ENCODE assay signal across 16 cellular contexts in the genomic region with DNA sequence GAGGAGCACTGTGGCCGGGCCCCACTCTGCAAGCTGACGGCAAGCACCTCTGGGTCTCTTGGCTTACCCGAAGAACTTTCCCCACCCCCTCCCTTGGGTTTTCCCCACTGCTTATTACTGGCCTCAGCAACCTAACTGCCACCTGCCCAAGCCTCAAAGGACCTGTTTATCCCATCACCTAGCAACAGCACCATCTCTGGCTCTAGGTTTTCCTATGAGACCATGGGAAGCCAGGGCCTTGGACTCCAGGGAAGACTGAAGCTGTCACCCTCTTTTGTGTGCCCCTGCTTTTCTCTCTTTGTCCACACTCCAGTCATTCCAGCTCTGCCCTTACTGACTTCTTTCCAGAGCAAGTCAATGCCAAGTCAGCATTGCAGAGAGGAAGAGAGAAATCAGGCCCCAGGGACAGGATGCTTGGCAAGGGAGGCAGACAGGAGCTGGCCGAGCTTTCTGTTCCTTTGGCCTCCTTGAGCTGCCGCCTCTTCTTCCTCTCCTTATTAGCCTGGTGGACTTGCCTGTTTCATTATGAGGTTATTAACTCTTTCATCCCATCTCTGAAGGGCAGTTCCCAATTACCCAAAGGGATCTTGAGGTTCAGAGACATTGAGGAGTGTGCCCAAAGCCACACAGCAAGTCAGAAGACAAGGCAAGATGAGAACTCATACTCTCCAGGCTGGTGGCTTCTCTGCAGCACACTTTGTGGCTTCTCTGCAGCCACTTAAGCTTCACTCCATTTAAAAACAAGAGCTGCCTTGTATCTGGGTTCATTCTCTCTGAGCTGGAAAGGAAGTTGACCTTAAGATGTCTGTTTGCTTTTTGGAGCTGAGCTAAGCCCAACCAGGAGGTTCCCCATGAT.
DNase-seq lines count a peak whose midpoint lies in the region; ATAC-seq lines count a peak whose summit lies in the region.
"Had no signal": no experiment of that assay in that cellular context is flagged by ENCODE, and none has a peak within 500 bp of the region (broad histone marks: within the 10 kb centered on the region; RNA-seq: fewer than 3 reads in every experiment).

A gene (minus strand): TSS at position 51 of the 856 bp plus-strand sequence. CDS start 206 bp downstream, outside the sequence.

- DNase-seq in DMS153 treated with DMSO at 0.1 percent for 48 hours (lab: John Stamatoyannopoulos, UW; ENCODE audit: unreplicated experiment) (peak; percentile 58), NCI-H1105 treated with DMSO at 0.1 percent for 48 hours (lab: John Stamatoyannopoulos, UW) (peak; percentile 71), NCI-H774 (lab: John Stamatoyannopoulos, UW) (peak; percentile 35), midbrain (lab: John Stamatoyannopoulos, UW) (peak; percentile 9)
- DNase-seq in stimulated activated naive CD4-positive, alpha-beta T cell (lab: John Stamatoyannopoulos, UW) = no peak
- DNase-seq: activated B cell treated with CpG ODN at 0.5 μM for 24 hours; activated T-cell treated with anti-CD3 and anti-CD28 coated beads, Interleukin-2, amount 50 U/mL, for 48 hours; AML-193; hippocampal formation; NCI-H226; nephron progenitor cell; SJCRH30; stimulated activated CD8-positive, alpha-beta memory T cell treated with anti-CD3 and anti-CD28 coated beads, Interleukin-4, amount 100 ng/mL, for 48 hours had no signal

- ATAC-seq in HG03442 (IDR thresholded peaks at IDR 0.05; ENCODE audit: unreplicated experiment) = no peak
- no peak for ATAC-seq in HG02885 (IDR thresholded peaks at IDR 0.05; ENCODE audit: poor library complexity, unreplicated experiment)
- ATAC-seq: activated naive CD4-positive, alpha-beta T cell treated with anti-CD3 and anti-CD28 coated beads, Interleukin-2, amount 50 U/mL, for 72 hours had no signal

Comparison
In these comparisons a context has a peak if more than half of its experiments do, and no peak if none do; other contexts are left out.
1. DNase-seq: peak in DMS153 treated with DMSO at 0.1 percent for 48 hours (single experiment), NCI-H1105 treated with DMSO at 0.1 percent for 48 hours (single experiment), NCI-H774 (single experiment) and midbrain (single experiment); none in stimulated activated naive CD4-positive, alpha-beta T cell (0 of 6).